Comparison of ENCODE assay signal across 19 cellular contexts in the genomic region with DNA sequence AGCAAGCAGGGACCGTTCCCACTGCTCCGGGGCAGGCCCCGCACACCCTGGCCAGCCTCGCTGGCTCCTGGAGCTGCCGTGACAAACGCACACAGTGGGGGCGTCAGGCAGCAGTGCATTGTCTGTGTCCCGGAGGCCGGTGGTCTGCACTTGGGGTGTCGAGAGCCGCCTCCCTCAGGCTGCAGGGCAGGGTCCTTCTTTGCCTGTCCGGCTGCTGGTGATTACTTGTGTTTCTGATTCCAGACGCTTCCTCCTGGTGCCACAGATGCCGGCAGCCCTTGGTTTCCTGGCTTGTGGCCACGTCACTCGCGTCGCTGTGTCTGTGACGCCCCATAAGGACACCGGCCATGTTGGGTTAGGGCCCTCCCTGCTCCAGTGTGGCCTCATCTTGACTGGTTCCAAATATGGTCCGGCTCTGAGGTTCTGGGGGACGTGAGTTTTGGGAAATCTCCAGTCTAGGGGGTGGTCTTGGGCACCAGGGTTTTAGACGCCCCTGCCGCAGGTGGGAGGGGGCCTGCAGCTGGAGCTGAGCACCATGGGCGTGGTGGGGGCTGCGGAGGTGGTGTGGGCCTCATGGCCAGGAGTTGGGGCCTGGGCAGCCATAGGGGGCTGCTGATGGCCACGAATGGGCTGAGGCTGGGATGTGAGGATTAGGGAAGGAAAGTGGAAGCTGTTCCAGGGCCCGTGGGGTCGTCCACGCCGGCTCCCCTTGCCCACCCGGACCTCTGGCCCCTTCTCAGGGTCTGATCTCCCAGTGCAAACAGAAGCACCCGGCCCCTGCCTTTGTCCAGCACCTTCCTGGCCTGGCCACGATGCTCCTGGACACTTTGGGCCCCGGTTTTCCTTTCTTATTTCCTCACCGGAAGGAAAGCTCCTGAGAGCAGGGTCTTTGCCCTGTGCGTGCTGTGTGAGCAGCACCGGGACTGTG. TPM values are rescaled to one million over a fixed set of nuclear protein-coding genes. Genes with fewer than 3 reads are reported as not detected.
A peak's percentile ranks its signal among the peaks of the same experiment; 100 is the strongest.
DNase-seq lines count a peak whose midpoint lies in the region; ATAC-seq and TF ChIP-seq lines count a peak whose summit lies in the region.
"Had no signal": no experiment of that assay in that cellular context is flagged by ENCODE, and none has a peak within 500 bp of the region (broad histone marks: within the 10 kb centered on the region; RNA-seq: fewer than 3 reads in every experiment).

No MANE protein-coding gene starts in this region.

- no peak overlapping the region for H2BK20ac ChIP-seq in H9 (ENCODE audit: low read depth, low read length, poor library complexity, severe bottlenecking)

- H3K27ac ChIP-seq in H9 (ENCODE audit: insufficient read length, low read depth, low read length) (no peak overlapping the region), coronary artery (peak overlapping the region; percentile 78 to 99), neuronal stem cell (replicated peaks; ENCODE audit: low read length) (no peak overlapping the region), MM.1S (ENCODE audit: low read length) (no peak overlapping the region)
- no peak overlapping the region for H3K27ac ChIP-seq in CD4-positive, alpha-beta T cell (ENCODE audit: low read depth, low read length)
- H3K27ac ChIP-seq: adrenal gland, neutrophil, testis had no signal

- H3K27me3 Mint-ChIP-seq in H9 (ENCODE audit: low read depth) = no peaks in the 10 kb centered on the region
- H3K27me3 Mint-ChIP-seq in CD4-positive, alpha-beta T cell = no peaks in the 10 kb centered on the region
- H3K27me3 Mint-ChIP-seq: activated CD4-positive, alpha-beta T cell treated with anti-CD3 and anti-CD28 coated beads, Interleukin-2, amount 10 ng/mL, durations not matched to agents 7 days and 5 days; CD8-positive, alpha-beta memory T cell had no signal

- H2BK120ac ChIP-seq in H9 (ENCODE audit: low read depth, low read length, poor library complexity, severe bottlenecking) (no peak overlapping the region), neuronal stem cell (ENCODE audit: low read depth, low read length) (no peak overlapping the region)

- H3K79me1 ChIP-seq in H9 (ENCODE audit: insufficient read depth, low read depth, low read length, poor library complexity, severe bottlenecking) (no peaks in the 10 kb centered on the region), neuronal stem cell (ENCODE audit: low read depth, low read length) (no peaks in the 10 kb centered on the region)

- ATAC-seq in HG02970 (IDR thresholded peaks at IDR 0.05; ENCODE audit: low FRiP score, unreplicated experiment) = no peak
- no peak for ATAC-seq in CD4-positive, alpha-beta T cell (ENCODE audit: poor library complexity)

- H3K4me3 ChIP-seq in BE2C (ENCODE audit: low read depth, low read length) = no peak overlapping the region
- no peak overlapping the region for H3K4me3 ChIP-seq in coronary artery
- H3K4me3 ChIP-seq in neuronal stem cell (ENCODE audit: low read length in 2 of 2) = no peak overlapping the region
- no peak overlapping the region for H3K4me3 ChIP-seq in MM.1S (ENCODE audit: low read length)
- H3K4me3 ChIP-seq: adrenal gland, testis had no signal

- H3K4me2 ChIP-seq in H9 (ENCODE audit: insufficient read depth, insufficient read length, low read length) (no peak overlapping the region), neuronal stem cell (ENCODE audit: insufficient read depth, low read length, poor library complexity, severe bottlenecking) (no peak overlapping the region), MM.1S (ENCODE audit: low read depth, low read length) (no peak overlapping the region)

- H2AK5ac ChIP-seq in H9 (ENCODE audit: insufficient read length, low read length) = no peak overlapping the region
- peak overlapping the region; percentile 81 for H2AK5ac ChIP-seq in neuronal stem cell (ENCODE audit: low read depth, low read length)

- H3F3A ChIP-seq in MM.1S (ENCODE audit: insufficient read depth, low read length) = no peaks in the 10 kb centered on the region

- H3K27ac Mint-ChIP-seq in H9 = peak overlapping the region; percentile 15 to 92 (median 55); a peak in 3 of 7 replicates
- no peak overlapping the region for H3K27ac Mint-ChIP-seq in CD4-positive, alpha-beta T cell
- H3K27ac Mint-ChIP-seq: activated CD4-positive, alpha-beta T cell treated with anti-CD3 and anti-CD28 coated beads, Interleukin-2, amount 10 ng/mL, durations not matched to agents 7 days and 5 days; CD8-positive, alpha-beta memory T cell had no signal

- WGBS in H9 (ENCODE audit: extremely low coverage, insufficient read length, low lambda C conversion rate) = no CpG with 5 or more reads among the region's 38 CpGs
- no CpG with 5 or more reads among the region's 38 CpGs for WGBS in neuronal stem cell (ENCODE audit: extremely low coverage in 2 of 2, insufficient read length in 2 of 2, insufficient replicate concordance in 1 of 2), 2 donors

- H3K23me2 ChIP-seq in H9 (ENCODE audit: insufficient read length, low read depth, low read length, poor library complexity, severe bottlenecking) = peaks cover under 1% of the 10 kb centered on the region

- no peak overlapping the region for H2BK12ac ChIP-seq in H9 (ENCODE audit: insufficient read length, low read depth, low read length)
- no peak overlapping the region for H2BK12ac ChIP-seq in neuronal stem cell (ENCODE audit: low read length)

- H3K4me3 Mint-ChIP-seq in H9 = no peak overlapping the region
- H3K4me3 Mint-ChIP-seq in CD4-positive, alpha-beta T cell = no peak overlapping the region
- H3K4me3 Mint-ChIP-seq: activated CD4-positive, alpha-beta T cell treated with anti-CD3 and anti-CD28 coated beads, Interleukin-2, amount 10 ng/mL, durations not matched to agents 7 days and 5 days; CD8-positive, alpha-beta memory T cell had no signal

- H3T11ph ChIP-seq in H9 (ENCODE audit: low read length) = no peak overlapping the region

- no peaks in the 10 kb centered on the region for H3K4me1 Mint-ChIP-seq in H9
- no peaks in the 10 kb centered on the region for H3K4me1 Mint-ChIP-seq in CD4-positive, alpha-beta T cell (ENCODE audit: low read depth)
- H3K4me1 Mint-ChIP-seq: activated CD4-positive, alpha-beta T cell treated with anti-CD3 and anti-CD28 coated beads, Interleukin-2, amount 10 ng/mL, durations not matched to agents 7 days and 5 days; CD8-positive, alpha-beta memory T cell had no signal

- H3K79me2 ChIP-seq in H9 (ENCODE audit: insufficient read depth, low read length) (no peaks in the 10 kb centered on the region), MM.1S (ENCODE audit: low read length) (no peaks in the 10 kb centered on the region)

- POLR2A ChIA-PET in CD4-positive, alpha-beta T cell (lab: Charles Lee) = no interaction called here

- H4K8ac ChIP-seq in H9 (replicated peaks; ENCODE audit: insufficient read length, low read depth, low read length) (no peak overlapping the region), neuronal stem cell (ENCODE audit: low read depth, low read length) (no peak overlapping the region)

- H2BK15ac ChIP-seq in H9 (ENCODE audit: low read depth, low read length) (no peak overlapping the region), neuronal stem cell (ENCODE audit: low read length) (peak overlapping the region; percentile 49)

- no peak overlapping the region for H3K18ac ChIP-seq in H9 (ENCODE audit: insufficient read length, low read depth, low read length)
- H3K18ac ChIP-seq in neuronal stem cell (ENCODE audit: low read length) = peak overlapping the region; percentile 94

- H3K9me3 Mint-ChIP-seq in H9 = no peaks in the 10 kb centered on the region
- H3K9me3 Mint-ChIP-seq in CD4-positive, alpha-beta T cell = no peaks in the 10 kb centered on the region
- H3K9me3 Mint-ChIP-seq: activated CD4-positive, alpha-beta T cell treated with anti-CD3 and anti-CD28 coated beads, Interleukin-2, amount 10 ng/mL, durations not matched to agents 7 days and 5 days; CD8-positive, alpha-beta memory T cell had no signal

- no peak overlapping the region for H3K4ac ChIP-seq in H9 (ENCODE audit: low read depth, low read length)
- H3K4ac ChIP-seq in neuronal stem cell (ENCODE audit: low read length) = no peak overlapping the region

- H2AFZ ChIP-seq in H9 (ENCODE audit: low read length) (no peak overlapping the region), neuronal stem cell (ENCODE audit: low read length) (no peak overlapping the region), MM.1S (ENCODE audit: low read length) (no peak overlapping the region)

- no peak overlapping the region for H4K91ac ChIP-seq in H9 (ENCODE audit: insufficient read length, low read depth, low read length)
- H4K91ac ChIP-seq in neuronal stem cell (ENCODE audit: low read depth, low read length, poor library complexity) = no peak overlapping the region

- peak; percentile 56 for DNase-seq in BE2C
- no peak for DNase-seq in H9
- no peak for DNase-seq in coronary artery (ENCODE audit: low spot score)
- no peak for DNase-seq in neuronal stem cell (ENCODE audit: low spot score)
- no peak for DNase-seq in MM.1S
- no peak for DNase-seq in CD4-positive, alpha-beta T cell
- DNase-seq: activated CD4-positive, alpha-beta T cell treated with anti-CD3 and anti-CD28 coated beads, Interleukin-2, amount 10 ng/mL, durations not matched to agents 7 days and 5 days; activated CD8-positive, alpha-beta memory T cell treated with anti-CD3 and anti-CD28 coated beads, Interleukin-2, amount 50 U/mL, for 4 hours; adrenal gland; caudate nucleus; CD8-positive, alpha-beta memory T cell; KG1; OCI-M1; SIG-M5; stimulated activated CD8-positive, alpha-beta memory T cell treated with anti-CD3 and anti-CD28 coated beads, Interleukin-4, amount 100 ng/mL, for 48 hours; T-helper 1 cell; testis had no signal

- intact Hi-C loops in CD4-positive, alpha-beta T cell (cut with DNase I, micrococcal nuclease) = no loop called here

- H3K36me3 ChIP-seq in BE2C (peaks cover 15% of the 10 kb centered on the region), neuronal stem cell (replicated peaks in 1 of 2; ENCODE audit: control insufficient read depth in 2 of 2, insufficient read depth in 2 of 2, low read length in 2 of 2) (peaks cover 1 to 12% of the 10 kb centered on the region in 2 donors), MM.1S (replicated peaks; ENCODE audit: insufficient read depth, low read length) (no peaks in the 10 kb centered on the region)
- H3K36me3 ChIP-seq: adrenal gland, neutrophil had no signal

- no peak overlapping the region; the same call in 1 of the 2 replicates for H3K14ac ChIP-seq in H9 (ENCODE audit: insufficient read depth, low read length)
- H3K14ac ChIP-seq in neuronal stem cell (ENCODE audit: low read length) = peak overlapping the region; percentile 98

- H3K36me3 Mint-ChIP-seq in H9 (ENCODE audit: insufficient read depth in 1 of 3, low read depth in 3 of 3) = peaks cover 0 to 11% (median 0%) of the 10 kb centered on the region in 3 experiments; a peak in 4 of 7 replicates
- no peaks in the 10 kb centered on the region for H3K36me3 Mint-ChIP-seq in CD4-positive, alpha-beta T cell (ENCODE audit: low read depth)

- no peak overlapping the region for H3K56ac ChIP-seq in H9 (ENCODE audit: insufficient read length, low read depth, low read length)

- H3K4me1 ChIP-seq in BE2C (peaks cover 43% of the 10 kb centered on the region), H9 (ENCODE audit: insufficient read depth, low read length) (no peaks in the 10 kb centered on the region), neuronal stem cell (ENCODE audit: control insufficient read depth in 2 of 2, insufficient read depth in 1 of 2, low read depth in 1 of 2, low read length in 2 of 2) (peaks cover 9 to 13% of the 10 kb centered on the region in 2 donors), MM.1S (ENCODE audit: low read length) (no peaks in the 10 kb centered on the region)
- H3K4me1 ChIP-seq: testis had no signal

- H4K5ac ChIP-seq in H9 (ENCODE audit: insufficient read length, low read depth, low read length) = no peak overlapping the region

- no peaks in the 10 kb centered on the region for H3K27me3 ChIP-seq in BE2C
- no peaks in the 10 kb centered on the region for H3K27me3 ChIP-seq in H9 (ENCODE audit: insufficient read depth, low read length)
- H3K27me3 ChIP-seq in neuronal stem cell (ENCODE audit: control insufficient read depth in 3 of 3, insufficient read depth in 3 of 3, low read depth in 1 of 3, low read length in 3 of 3) = peaks cover 0 to 4% (median 0%) of the 10 kb centered on the region in 3 experiments
- H3K27me3 ChIP-seq in MM.1S (replicated peaks; ENCODE audit: insufficient read depth, low read length) = peaks cover 16% of the 10 kb centered on the region
- H3K27me3 ChIP-seq in CD4-positive, alpha-beta T cell (ENCODE audit: control insufficient read depth, insufficient read depth, low read length) = no peaks in the 10 kb centered on the region
- H3K27me3 ChIP-seq: adrenal gland, testis had no signal

- H3K23ac ChIP-seq in H9 (ENCODE audit: insufficient read length, low read depth, low read length) = no peak overlapping the region
- peak overlapping the region; percentile 43 for H3K23ac ChIP-seq in neuronal stem cell (ENCODE audit: low read depth, low read length, poor library complexity)

- TF ChIP-seq CTCF in BE2C (IDR thresholded peaks at IDR 0.05; ENCODE audit: low read depth, low read length) (no peak), H9 (conservative IDR thresholded peaks at IDR 0.05) (no peak), coronary artery (IDR thresholded peaks at IDR 0.05) (no peak), MM.1S (IDR thresholded peaks at IDR 0.05; ENCODE audit: low read length) (no peak)
- no peak for TF ChIP-seq CTCF in CD4-positive, alpha-beta T cell (IDR thresholded peaks at IDR 0.05)

- H4K20me1 ChIP-seq in H9 (ENCODE audit: control insufficient read depth, insufficient read depth, insufficient read length) (no peaks in the 10 kb centered on the region), MM.1S (ENCODE audit: insufficient read depth, low read length) (no peaks in the 10 kb centered on the region)

- H2BK5ac ChIP-seq in H9 (ENCODE audit: insufficient read length, low read length) = no peak overlapping the region
- peak overlapping the region; percentile 48 for H2BK5ac ChIP-seq in neuronal stem cell (ENCODE audit: low read length)

- CTCF ChIA-PET in CD4-positive, alpha-beta T cell (lab: Charles Lee) = no interaction called here

- H3K9me3 ChIP-seq in BE2C (no peaks in the 10 kb centered on the region), H9 (ENCODE audit: control insufficient read depth, low read depth, low read length) (no peaks in the 10 kb centered on the region), neuronal stem cell (replicated peaks in 1 of 2; ENCODE audit: control insufficient read depth in 2 of 2, insufficient read depth in 1 of 2, low read depth in 1 of 2, low read length in 2 of 2) (no peaks in the 10 kb centered on the region), MM.1S (replicated peaks; ENCODE audit: insufficient read depth, low read length) (no peaks in the 10 kb centered on the region)
- H3K9me3 ChIP-seq in CD4-positive, alpha-beta T cell (ENCODE audit: control insufficient read depth, low read length) = no peaks in the 10 kb centered on the region
- H3K9me3 ChIP-seq: adrenal gland, neutrophil, testis had no signal

- H3K9ac ChIP-seq in H9 (ENCODE audit: extremely low read depth, insufficient read length, low read length) (no peak overlapping the region), neuronal stem cell (ENCODE audit: low read depth, low read length, poor library complexity) (no peak overlapping the region), MM.1S (ENCODE audit: low read length) (no peak overlapping the region)

- H3K9me2 ChIP-seq in MM.1S (replicated peaks; ENCODE audit: insufficient read depth, low read length) = no peaks in the 10 kb centered on the region

RNA-seq across cellular contexts. Expression of a gene that starts 41.0 kb away (rescaled TPM):
- 105 TPM for polyA plus RNA-seq in BE2C (2012; ENCODE audit: insufficient read depth, insufficient read length, low read depth)
- total RNA-seq in H9 (2021) = 74.3 and 76.4 TPM in 2 replicates
- 17.0 TPM for polyA plus RNA-seq in neuronal stem cell (2013, experiment 1 of 2)
- polyA plus RNA-seq in neuronal stem cell (2013, experiment 2 of 2) = 16.6 TPM
- 1 to 10 TPM; 7.7 to 9.1 TPM for total RNA-seq in CD4-positive, alpha-beta T cell

Comparison
In these comparisons a context has a peak if more than half of its experiments do, and no peak if none do; other contexts are left out.
1. H3K27ac ChIP-seq: peak in coronary artery (2 of 2); none in H9 (single experiment), neuronal stem cell (single experiment), MM.1S (single experiment) and CD4-positive, alpha-beta T cell (single experiment).